Comparison of ENCODE assay signal across 12 cellular contexts in genomic region chr4:8215641-8216442, GRCh38. TPM values are rescaled to one million over a fixed set of nuclear protein-coding genes. Genes with fewer than 3 reads are reported as not detected.
A peak's percentile ranks its signal among the peaks of the same experiment; 100 is the strongest.
DNase-seq lines count a peak whose midpoint lies in the region; ATAC-seq, FAIRE-seq and TF ChIP-seq lines count a peak whose summit lies in the region.
"Had no signal": no experiment of that assay in that cellular context is flagged by ENCODE, and none has a peak within 500 bp of the region (broad histone marks: within the 10 kb centered on the region; RNA-seq: fewer than 3 reads in every experiment).

No MANE protein-coding gene starts in this region.

- TF ChIP-seq CTCF in IMR-90 (conservative IDR thresholded peaks at IDR 0.05; ENCODE audit: low read depth, low read length) (no peak), VCaP (conservative IDR thresholded peaks at IDR 0.05) (no peak), neural crest cell (conservative IDR thresholded peaks at IDR 0.05) (no peak)

- H3K79me1 ChIP-seq in IMR-90 (ENCODE audit: low read depth in 1 of 2, low read length in 2 of 2) = no peaks in the 10 kb centered on the region

- WGBS in IMR-90 (ENCODE audit: extremely low coverage in 2 of 2, insufficient read length in 1 of 2), 2 experiments = 72% methylated on average over 11 of the region's 23 CpGs; no CpG with 5 or more reads in 1 of the 2 experiments

- H2BK15ac ChIP-seq in IMR-90 (ENCODE audit: low read depth, low read length) = no peak overlapping the region

- H2AFZ ChIP-seq in IMR-90 (replicated peaks; ENCODE audit: low read length, poor library complexity) = peak overlapping the region; percentile 33

- no peak overlapping the region for H3K4me3 ChIP-seq in IMR-90 (ENCODE audit: insufficient read depth, low read depth, low read length)
- H3K4me3 ChIP-seq: A549 had no signal

- H4K20me1 ChIP-seq in IMR-90 (ENCODE audit: insufficient read depth, low read length) = peaks cover 8% of the 10 kb centered on the region; the same call in 1 of the 2 replicates

- H3K9me3 Mint-ChIP-seq in neural crest cell = no peaks in the 10 kb centered on the region

- H3K14ac ChIP-seq in IMR-90 (replicated peaks; ENCODE audit: low read depth, low read length) = no peak overlapping the region

- H3K4ac ChIP-seq in IMR-90 (ENCODE audit: low read depth, low read length) = no peak overlapping the region

- H3K36me3 ChIP-seq in IMR-90 (ENCODE audit: control insufficient read depth, insufficient read depth, low read length) = no peaks in the 10 kb centered on the region

- no peak overlapping the region for H3K18ac ChIP-seq in IMR-90 (ENCODE audit: low read depth, low read length)

- H3K4me2 ChIP-seq in IMR-90 (ENCODE audit: low read depth, low read length) = no peak overlapping the region

- no TSS peak for BruUV-seq in IMR-90 (replicated peaks; lab: Mats Ljungman, UMichigan)

- H3K4me1 Mint-ChIP-seq in neural crest cell = peaks cover 4% of the 10 kb centered on the region

- dilution Hi-C loops in IMR-90 (cut with HindIII; ENCODE audit: low sequenced_read_pairs, unreplicated experiment) = no loop called here

- H3K27ac Mint-ChIP-seq in neural crest cell (ENCODE audit: unreplicated experiment) = peak overlapping the region; percentile 64

- in situ Hi-C loops in IMR-90 (cut with MboI; ENCODE audit: low sequenced_read_pairs) = loop anchor here (25.0 kb wide), 1 partner anchor 396 kb away; no protein-coding TSS in a partner anchor

- no peak overlapping the region for H3K9ac ChIP-seq in IMR-90 (ENCODE audit: low read depth, low read length)

- DNase-seq in IMR-90 (no peak), neural crest cell (ENCODE audit: low read depth, low spot score) (no peak), activated T-cell treated with anti-CD3 and anti-CD28 coated beads for 4 hours (no peak), SIG-M5 treated with dmso at 0.1 percent for 504 hours (lab: John Stamatoyannopoulos, UW; ENCODE audit: unreplicated experiment) (no peak), urothelium cell line (ENCODE audit: low spot score) (no peak)
- DNase-seq: DMS53, GF-D8 had no signal

- H2AK9ac ChIP-seq in IMR-90 (replicated peaks; ENCODE audit: low read depth, low read length, poor library complexity) = no peak overlapping the region

- H2BK20ac ChIP-seq in IMR-90 (ENCODE audit: low read depth, low read length) = no peak overlapping the region

- H3K23ac ChIP-seq in IMR-90 (ENCODE audit: low read depth, low read length) = no peak overlapping the region

- no peak overlapping the region for H3K56ac ChIP-seq in IMR-90 (ENCODE audit: extremely low read depth, insufficient read depth, low read length)

- H3K27ac ChIP-seq in IMR-90 (ENCODE audit: insufficient read depth, low read length) (no peak overlapping the region), VCaP (peak overlapping the region; percentile 64; the same call in 1 of the 2 replicates)
- H3K27ac ChIP-seq: HL-60 had no signal

- H4K8ac ChIP-seq in IMR-90 (ENCODE audit: low read depth in 2 of 2, low read length in 2 of 2) = no peak overlapping the region

- no peak for ATAC-seq in IMR-90 (ENCODE audit: low read depth)
- ATAC-seq: HCT116 had no signal

- H4K91ac ChIP-seq in IMR-90 (ENCODE audit: insufficient read depth, low read depth, low read length) = no peak overlapping the region

- H2BK120ac ChIP-seq in IMR-90 (ENCODE audit: low read depth, low read length) = no peak overlapping the region

- no peaks in the 10 kb centered on the region for H3K9me3 ChIP-seq in IMR-90 (ENCODE audit: control insufficient read depth, insufficient read depth, low read length)
- H3K9me3 ChIP-seq: A549 had no signal

- 0 out of 2 replicates have a peak overlapping the region, but pooled peaks have one; percentile 35 for H2AK5ac ChIP-seq in IMR-90 (ENCODE audit: low read depth, low read length)

- H4K5ac ChIP-seq in IMR-90 (ENCODE audit: low read depth, low read length) = no peak overlapping the region

- H3K36me3 Mint-ChIP-seq in neural crest cell (ENCODE audit: low read depth) = no peaks in the 10 kb centered on the region

- peaks cover 5% of the 10 kb centered on the region for H3K9me1 ChIP-seq in IMR-90 (ENCODE audit: insufficient read depth, low read length)

- CTCF ChIA-PET in IMR-90 (lab: Yijun Ruan, JAX) = no interaction called here

- H3K4me3 Mint-ChIP-seq in neural crest cell = no peak overlapping the region

- no peak overlapping the region for H2BK5ac ChIP-seq in IMR-90 (ENCODE audit: low read depth, low read length, poor library complexity, severe bottlenecking)

- POLR2A ChIA-PET in IMR-90 (lab: Charles Lee; ENCODE audit: unreplicated experiment) = no interaction called here

- H3K4me1 ChIP-seq in IMR-90 (ENCODE audit: control insufficient read depth, insufficient read depth, low read length) = peaks cover 3% of the 10 kb centered on the region; the same call in 1 of the 2 replicates

- peaks cover 11% of the 10 kb centered on the region; the same call in 1 of the 2 replicates for H3K27me3 ChIP-seq in IMR-90 (ENCODE audit: control insufficient read depth, insufficient read depth, low read length)

- no peak for TF ChIP-seq RAD21 in IMR-90 (IDR thresholded peaks at IDR 0.05; ENCODE audit: low read length)

- intact Hi-C loops in IMR-90 (cut with micrococcal nuclease) = loop anchor here (5.0 kb wide), 1 partner anchor 39 kb away; no protein-coding TSS in a partner anchor

- H3K27me3 Mint-ChIP-seq in neural crest cell (ENCODE audit: low read depth) = no peaks in the 10 kb centered on the region

- FAIRE-seq in urothelium cell line (lab: Jason Lieb, UNC) = no peak
- FAIRE-seq: A549 had no signal

- TF ChIP-seq POLR2A in IMR-90 (IDR thresholded peaks at IDR 0.05; ENCODE audit: low read depth, low read length) = no peak

TF ChIP-seq in IMR-90, 13 proteins besides CTCF, POLR2A, EP300 and RAD21:
- TF ChIP-seq SMC3 (IDR thresholded peaks at IDR 0.05; ENCODE audit: low read depth, low read length) = no peak
TF ChIP-seq in IMR-90: peak in this region for 0.

RNA-seq across cellular contexts. Expression of gene SH3TC1, which starts 16.8 kb away (rescaled TPM):
- total RNA-seq in IMR-90 (2012; rRNA removed) (1.4 and 1.6 TPM in 2 replicates), neural crest cell (2.5 and 2.7 TPM in 2 replicates)
- 2.2 and 2.3 TPM in 2 replicates for polyA plus RNA-seq in IMR-90 (2012; rRNA removed)
- 2.4 and 2.5 TPM in 2 replicates for polyA plus RNA-seq in IMR-90 (2012; cell fraction: cytosol; rRNA removed)
- 7.2 and 19.2 TPM in 2 replicates for polyA plus RNA-seq in IMR-90 (2012; cell fraction: nucleus; rRNA removed; ENCODE audit: low replicate concordance)

RNA-seq across cellular contexts. Expression of gene HTRA3, which starts 53.7 kb away (rescaled TPM):
- total RNA-seq in IMR-90 (2012; rRNA removed) (1.1 and 1.3 TPM in 2 replicates), neural crest cell (3.4 and 3.7 TPM in 2 replicates)
- 8.9 and 9.5 TPM in 2 replicates for polyA plus RNA-seq in IMR-90 (2012; rRNA removed)
- polyA plus RNA-seq in IMR-90 (2012; cell fraction: cytosol; rRNA removed) = 5.3 and 12.8 TPM in 2 replicates
- 3.7 and 5.2 TPM in 2 replicates for polyA plus RNA-seq in IMR-90 (2012; cell fraction: nucleus; rRNA removed; ENCODE audit: low replicate concordance)

RNA-seq across cellular contexts. Expression of gene ABLIM2, which starts 57.2 kb away (rescaled TPM):
- total RNA-seq in IMR-90 (2012; rRNA removed) (under 0.01 TPM in 2 replicates), neural crest cell (3.8 and 6.8 TPM in 2 replicates)
- polyA plus RNA-seq in IMR-90 (2012; rRNA removed) = 0.07 and 0.10 TPM in 2 replicates
- polyA plus RNA-seq in IMR-90 (2012; cell fraction: cytosol; rRNA removed) = 0.05 and 0.08 TPM in 2 replicates
- polyA plus RNA-seq in IMR-90 (2012; cell fraction: nucleus; rRNA removed; ENCODE audit: low replicate concordance) = 0.08 TPM in 2 replicates
- polyA plus RNA-seq: AG04450 had no signal
